Comparison of ENCODE assay signal across 1 cellular context in the genomic region with DNA sequence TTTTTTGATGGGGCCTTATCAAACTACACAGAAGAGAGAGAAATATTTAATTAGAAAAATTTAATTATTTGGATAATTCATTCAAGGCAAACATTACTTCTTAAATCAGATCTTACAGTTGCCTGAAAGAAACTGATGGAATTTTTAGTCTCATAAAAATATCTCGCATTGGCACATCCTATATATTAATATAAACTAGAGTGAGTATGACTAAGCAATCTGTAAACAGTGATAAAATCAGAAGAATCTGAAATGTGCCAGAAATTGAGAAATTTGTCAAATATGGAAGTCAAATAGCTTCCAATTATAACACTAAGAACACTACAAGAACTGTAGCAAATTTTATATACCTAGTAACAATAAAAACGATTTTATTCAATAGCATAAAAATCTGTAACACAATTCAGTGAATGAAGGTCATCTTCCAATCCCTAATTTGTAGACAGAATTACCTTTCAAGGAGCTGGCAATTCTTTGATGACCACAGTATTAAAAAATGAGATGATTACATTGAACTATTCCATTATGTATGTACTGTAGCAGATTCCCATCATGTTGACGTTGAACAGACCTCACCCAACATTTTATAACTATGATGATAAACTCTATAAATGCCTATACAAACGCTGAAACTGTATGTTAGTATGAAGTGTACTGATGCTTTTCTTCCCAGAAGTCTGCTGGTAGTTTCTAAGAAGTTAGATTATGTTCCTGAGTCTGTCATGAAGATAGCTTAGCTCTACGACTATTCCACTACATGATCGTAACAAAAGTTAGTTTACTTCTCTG.
TF ChIP-seq lines count a peak whose summit lies in the region.

No MANE protein-coding gene starts in this region.

TF ChIP-seq in H1, 55 proteins besides CTCF, POLR2A, EP300 and RAD21 (continued from another document):
- no peak for TF ChIP-seq RXRA (IDR thresholded peaks at IDR 0.05; ENCODE audit: insufficient read depth, low read depth, low read length)
- TF ChIP-seq EZH2 (IDR thresholded peaks at IDR 0.05; ENCODE audit: low read depth, low read length, severe bottlenecking): no peak
- TF ChIP-seq ZNF274 (IDR thresholded peaks at IDR 0.05; ENCODE audit: borderline replicate concordance, extremely low read depth, low read length): no peak
- TF ChIP-seq SIRT6 (IDR thresholded peaks at IDR 0.05; ENCODE audit: low read length): no peak
- TF ChIP-seq EGR1 (IDR thresholded peaks at IDR 0.05; ENCODE audit: borderline replicate concordance, low read depth, low read length): no peak
- TF ChIP-seq POLR2AphosphoS5 (IDR thresholded peaks at IDR 0.05; ENCODE audit: low read depth, low read length): no peak
- TF ChIP-seq SUZ12 (IDR thresholded peaks at IDR 0.05; ENCODE audit: low read length): no peak
- no peak for TF ChIP-seq SP4 (IDR thresholded peaks at IDR 0.05; ENCODE audit: low read length)
